ENCODE assay signal across 8 cellular contexts in the genomic region with DNA sequence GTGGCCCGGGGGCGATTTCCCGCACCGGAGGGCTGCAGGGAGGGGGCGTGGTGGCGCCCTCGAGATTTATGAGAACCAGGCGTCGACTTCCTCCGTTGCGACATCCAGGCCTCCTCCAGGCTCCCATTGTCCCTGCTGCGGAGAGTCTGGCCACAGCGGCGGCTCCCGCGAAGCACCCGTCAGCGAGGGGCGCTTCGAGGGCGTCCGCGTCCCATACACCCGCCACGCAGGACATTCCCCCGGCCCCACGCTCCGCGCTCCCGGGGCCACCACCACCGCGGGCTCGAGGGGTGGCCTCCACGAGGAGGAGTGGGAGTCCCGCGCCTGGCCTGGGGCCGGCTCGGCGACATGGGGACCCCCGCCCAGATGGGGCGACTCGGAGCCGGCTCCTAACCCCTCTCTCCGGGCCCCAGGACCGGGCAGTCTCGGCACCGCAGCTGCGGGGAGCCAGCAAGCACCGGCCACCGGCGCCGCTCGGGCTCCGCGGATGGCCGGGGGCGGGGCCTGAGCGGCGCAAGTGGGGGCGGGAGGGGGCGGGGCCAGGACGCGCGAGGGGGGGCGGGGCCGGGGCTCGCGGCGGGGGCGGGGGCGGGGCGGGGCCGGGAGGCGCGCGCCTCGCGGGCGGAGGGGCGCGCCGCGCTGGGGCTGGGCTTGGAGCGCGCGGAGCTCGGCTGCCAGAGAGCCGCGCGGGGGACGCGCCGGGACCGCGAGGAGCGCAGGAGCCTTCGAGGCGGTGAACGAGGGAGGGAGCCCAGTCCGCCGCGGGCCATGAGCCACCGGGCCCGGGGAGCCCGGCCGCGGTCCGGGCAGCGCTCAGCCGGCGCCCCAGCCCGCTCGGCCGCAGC. TPM values are rescaled to one million over a fixed set of nuclear protein-coding genes. Genes with fewer than 3 reads are reported as not detected.
DNase-seq lines count a peak whose midpoint lies in the region; ATAC-seq and TF ChIP-seq lines count a peak whose summit lies in the region.

TSS of gene SH2B2 (plus strand) at position 632 of the 845 bp plus-strand sequence. CDS start 13,683 bp downstream, outside the sequence.

- no peaks in the 10 kb centered on the region for H3K9me3 ChIP-seq in duodenal mucosa (ENCODE audit: control insufficient read depth in 1 of 2, low read length in 2 of 2)
- H3K9me3 ChIP-seq in right lobe of liver, result no peaks in the 10 kb centered on the region

- TF ChIP-seq POLR2A in right lobe of liver (IDR thresholded peaks at IDR 0.05), result peak; percentile 67

- peak within 1 kb of the TSS; percentile 64 to 95 (median 85) for H3K27ac Mint-ChIP-seq in CD14-positive monocyte

- no peaks in the 10 kb centered on the region for H3K36me3 ChIP-seq in duodenal mucosa (ENCODE audit: control insufficient read depth in 1 of 2, insufficient read depth in 2 of 2, low read length in 2 of 2)
- no peaks in the 10 kb centered on the region for H3K36me3 ChIP-seq in right lobe of liver

- peaks cover 0 to 9% (median 2%) of the 10 kb centered on the region in 3 donors for H3K27me3 Mint-ChIP-seq in CD14-positive monocyte (ENCODE audit: low read depth in 3 of 3)

- peak within 1 kb of the TSS; percentile 98 to 99 for H3K4me3 Mint-ChIP-seq in CD14-positive monocyte

- no peaks in the 10 kb centered on the region for H3K9me3 Mint-ChIP-seq in CD14-positive monocyte

- peaks cover 42% of the 10 kb centered on the region for H3K4me1 Mint-ChIP-seq in CD14-positive monocyte

- peaks cover 17 to 32% of the 10 kb centered on the region in 2 donors for H3K4me1 ChIP-seq in duodenal mucosa (ENCODE audit: control insufficient read depth in 1 of 2, insufficient read depth in 2 of 2, low read length in 2 of 2)
- H3K4me1 ChIP-seq in right lobe of liver, result peaks cover 0 to 13% (median 0%) of the 10 kb centered on the region in 4 donors

- H3K4me3 ChIP-seq in duodenal mucosa (ENCODE audit: low read depth in 1 of 2, low read length in 2 of 2) (peak within 1 kb of the TSS; percentile 79 to 83), right lobe of liver (peak within 1 kb of the TSS; percentile 65 to 80 (median 70))

- ATAC-seq in GM19455 (IDR thresholded peaks at IDR 0.05; ENCODE audit: unreplicated experiment) (peak; percentile 26), right lobe of liver (peak; percentile 70 to 79 (median 74)), GM18511 (IDR thresholded peaks at IDR 0.05; ENCODE audit: unreplicated experiment) (no peak)
- peak; percentile 38 to 52 for ATAC-seq in activated CD4-positive, CD25-positive, alpha-beta regulatory T cell treated with anti-CD3 and anti-CD28 coated beads, Interleukin-2, amount 50 U/mL, for 24 hours

- H3K9ac ChIP-seq in duodenal mucosa (ENCODE audit: low read depth in 1 of 2, low read length in 2 of 2), result peak within 1 kb of the TSS; percentile 52 to 69

- peak; percentile 79 for DNase-seq in CD14-positive monocyte (ENCODE audit: low spot score)
- peak; percentile 41 for DNase-seq in NCI-H1105 treated with DMSO at 0.1 percent for 48 hours (lab: John Stamatoyannopoulos, UW)
- DNase-seq in right lobe of liver, result peak; percentile 71 to 81 (median 80)
- peak; percentile 17 for DNase-seq in stimulated activated CD8-positive, alpha-beta memory T cell treated with anti-CD3 and anti-CD28 coated beads, Interleukin-15, amount 100 ng/mL, for 24 hours (ENCODE audit: low read depth)

- TF ChIP-seq CTCF in CD14-positive monocyte (IDR thresholded peaks at IDR 0.05), result no peak
- TF ChIP-seq CTCF in right lobe of liver (IDR thresholded peaks at IDR 0.05), result no peak

- intact Hi-C loops in CD14-positive monocyte (cut with micrococcal nuclease) (loop anchor here (2.0 to 10.0 kb wide), 3 partner anchors 20 to 178 kb away; partner anchors contain the start of genes ALKBH4 (in 1 of the 2) and LRWD1 (in 1 of the 2)), right lobe of liver (cut with DNase I) (no loop called here)

- no peaks in the 10 kb centered on the region for H3K27me3 ChIP-seq in duodenal mucosa (ENCODE audit: control insufficient read depth in 1 of 2, insufficient read depth in 2 of 2, low read length in 2 of 2)
- no peaks in the 10 kb centered on the region for H3K27me3 ChIP-seq in right lobe of liver

- peaks cover 4 to 7% of the 10 kb centered on the region in 2 donors for H3K36me3 Mint-ChIP-seq in CD14-positive monocyte

- no CpG with 5 or more reads among the region's 114 CpGs for WGBS in right lobe of liver (ENCODE audit: insufficient coverage, low coverage, low lambda C conversion rate, missing lambda C conversion rate)

- H3K27ac ChIP-seq in duodenal mucosa (ENCODE audit: low read depth, low read length) (peak within 1 kb of the TSS; percentile 50), right lobe of liver (peak within 1 kb of the TSS; percentile 44 to 84 (median 73))

RNA-seq across cellular contexts. Expression of gene SH2B2, which starts in this region (rescaled TPM):
- 1 to 10 TPM; 3.8 to 4.7 TPM for polyA plus RNA-seq in CD14-positive monocyte
- total RNA-seq in right lobe of liver, result 1 to 10 TPM; 1.7 to 3.1 (median 2.6) TPM

Comparison
In these comparisons a context has a peak if more than half of its experiments do, and no peak if none do; other contexts are left out.
1. DNase-seq: peak in every context shown above with its lines; median percentile 80 in right lobe of liver; 79 in CD14-positive monocyte; 41 in NCI-H1105 treated with DMSO at 0.1 percent for 48 hours; 17 in stimulated activated CD8-positive, alpha-beta memory T cell treated with anti-CD3 and anti-CD28 coated beads, Interleukin-15, amount 100 ng/mL, for 24 hours.
2. intact Hi-C loops: an anchor here in CD14-positive monocyte (2.0 to 10.0 kb wide); none called in right lobe of liver.